In genomic region chr1:204398197-204399125, GRCh38 we compare ENCODE assay signal across 8 cellular contexts. TPM values are rescaled to one million over a fixed set of nuclear protein-coding genes. Genes with fewer than 3 reads are reported as not detected.
DNase-seq lines count a peak whose midpoint lies in the region; ATAC-seq, FAIRE-seq and TF ChIP-seq lines count a peak whose summit lies in the region.

No MANE protein-coding gene starts in this region.

- no peaks in the 10 kb centered on the region for H3K9me1 ChIP-seq in endothelial cell of umbilical vein (replicated peaks; ENCODE audit: control insufficient read depth, extremely low read depth, insufficient read depth, low read length)

- H3K4me1 Mint-ChIP-seq in activated CD4-positive, alpha-beta T cell treated with anti-CD3 and anti-CD28 coated beads, Interleukin-2, amount 10 ng/mL, durations not matched to agents 7 days and 5 days: peaks cover 5% of the 10 kb centered on the region
- no peaks in the 10 kb centered on the region for H3K4me1 Mint-ChIP-seq in type B pancreatic cell (ENCODE audit: unreplicated experiment)

- H3K9me3 Mint-ChIP-seq in activated CD4-positive, alpha-beta T cell treated with anti-CD3 and anti-CD28 coated beads, Interleukin-2, amount 10 ng/mL, durations not matched to agents 7 days and 5 days: no peaks in the 10 kb centered on the region
- no peaks in the 10 kb centered on the region for H3K9me3 Mint-ChIP-seq in type B pancreatic cell

- peak overlapping the region; percentile 66 for H3K27ac Mint-ChIP-seq in activated CD4-positive, alpha-beta T cell treated with anti-CD3 and anti-CD28 coated beads, Interleukin-2, amount 10 ng/mL, durations not matched to agents 7 days and 5 days
- peak overlapping the region; percentile 79 for H3K27ac Mint-ChIP-seq in type B pancreatic cell

- BruUV-seq in endothelial cell of umbilical vein (replicated peaks; lab: Mats Ljungman, UMichigan): no TSS peak

- no peaks in the 10 kb centered on the region for H4K20me1 ChIP-seq in endothelial cell of umbilical vein (replicated peaks; ENCODE audit: control insufficient read depth, extremely low read depth, insufficient read depth, low read length)

- H3K4me2 ChIP-seq in endothelial cell of umbilical vein (ENCODE audit: insufficient read depth, low read length): no peak overlapping the region

- POLR2A ChIA-PET in activated CD4-positive, alpha-beta T cell treated with anti-CD3 and anti-CD28 coated beads, Interleukin-2, amount 10 ng/mL, durations not matched to agents 7 days and 5 days (lab: Charles Lee): no interaction called here
- POLR2A ChIA-PET in endothelial cell of umbilical vein (lab: Charles Lee): interaction anchor here (0.9 to 1.5 kb wide), 4 partner anchors 13 to 31 kb away, joined by 3 to 4 read pairs (median 4); no protein-coding TSS in a partner anchor

- no peak for TF ChIP-seq POLR2A in endothelial cell of umbilical vein (IDR thresholded peaks at IDR 0.05; ENCODE audit: low read depth, low read length)

- peak; percentile 27 for DNase-seq in HS-27A (ENCODE audit: low read depth)
- DNase-seq in NCI-H526 treated with DMSO at 0.1 percent for 48 hours (lab: John Stamatoyannopoulos, UW): peak; percentile 81
- DNase-seq in activated CD4-positive, alpha-beta T cell treated with anti-CD3 and anti-CD28 coated beads, Interleukin-2, amount 10 ng/mL, durations not matched to agents 7 days and 5 days: peak; percentile 73
- peak; percentile 80 for DNase-seq in endothelial cell of umbilical vein (ENCODE audit: low read depth, low spot score)
- DNase-seq in middle frontal gyrus (ENCODE audit: extremely low spot score, low spot score): peak; percentile 24
- no peak for DNase-seq in type B pancreatic cell (ENCODE audit: extremely low spot score, unreplicated experiment)

- no peak overlapping the region for H3K4me3 Mint-ChIP-seq in activated CD4-positive, alpha-beta T cell treated with anti-CD3 and anti-CD28 coated beads, Interleukin-2, amount 10 ng/mL, durations not matched to agents 7 days and 5 days
- H3K4me3 Mint-ChIP-seq in type B pancreatic cell: no peak overlapping the region

- H3K27me3 Mint-ChIP-seq in activated CD4-positive, alpha-beta T cell treated with anti-CD3 and anti-CD28 coated beads, Interleukin-2, amount 10 ng/mL, durations not matched to agents 7 days and 5 days: no peaks in the 10 kb centered on the region
- no peaks in the 10 kb centered on the region for H3K27me3 Mint-ChIP-seq in type B pancreatic cell

- intact Hi-C loops in endothelial cell of umbilical vein (cut with micrococcal nuclease): loop anchor here (1.0 to 2.0 kb wide), 7 partner anchors 10 to 236 kb away; no protein-coding TSS in a partner anchor

- H3K4me3 ChIP-seq in endothelial cell of umbilical vein (replicated peaks in 1 of 3; ENCODE audit: insufficient read depth in 1 of 3, low read depth in 1 of 3, low read length in 3 of 3): no peak overlapping the region

- H3K36me3 ChIP-seq in endothelial cell of umbilical vein (ENCODE audit: control insufficient read depth in 2 of 2, extremely low read depth in 1 of 2, insufficient read depth in 2 of 2, low read length in 2 of 2): peaks cover 2 to 4% of the 10 kb centered on the region in 2 experiments

- dilution Hi-C loops in endothelial cell of umbilical vein (cut with MboI; ENCODE audit: extremely low pct_ligation_motif_present, low sequenced_read_pairs): no loop called here

- peak; percentile 82 for FAIRE-seq in endothelial cell of umbilical vein (lab: Jason Lieb, UNC)

- H3K9me3 ChIP-seq in endothelial cell of umbilical vein (replicated peaks; ENCODE audit: control insufficient read depth, insufficient read depth, low read length): no peaks in the 10 kb centered on the region

- peak; percentile 94 for TF ChIP-seq CTCF in C4-2B (conservative IDR thresholded peaks at IDR 0.05)
- peak; percentile 80 to 86 for TF ChIP-seq CTCF in endothelial cell of umbilical vein (IDR thresholded peaks at IDR 0.05; ENCODE audit: extremely low read depth in 1 of 2, insufficient read depth in 1 of 2, low read depth in 1 of 2, low read length in 2 of 2)
- peak; percentile 90 for TF ChIP-seq CTCF in type B pancreatic cell (conservative IDR thresholded peaks at IDR 0.05)

- no peak overlapping the region for H3K9ac ChIP-seq in endothelial cell of umbilical vein (replicated peaks; ENCODE audit: extremely low read depth, insufficient read depth, low read length)

- peaks cover 45% of the 10 kb centered on the region for H3K36me3 Mint-ChIP-seq in activated CD4-positive, alpha-beta T cell treated with anti-CD3 and anti-CD28 coated beads, Interleukin-2, amount 10 ng/mL, durations not matched to agents 7 days and 5 days (ENCODE audit: low read depth)
- H3K36me3 Mint-ChIP-seq in type B pancreatic cell: peaks cover 10% of the 10 kb centered on the region

- H3K27me3 ChIP-seq in endothelial cell of umbilical vein (ENCODE audit: control insufficient read depth in 2 of 2, insufficient read depth in 2 of 2, low read length in 2 of 2): no peaks in the 10 kb centered on the region

- CTCF ChIA-PET in activated CD4-positive, alpha-beta T cell treated with anti-CD3 and anti-CD28 coated beads, Interleukin-2, amount 10 ng/mL, durations not matched to agents 7 days and 5 days (lab: Charles Lee): interaction anchor here (0.6 to 2.6 kb wide), 31 partner anchors 9 to 409 kb away, joined by 3 to 16 read pairs (median 4); partner anchors contain the start of gene MDM4
- CTCF ChIA-PET in endothelial cell of umbilical vein (lab: Charles Lee): interaction anchor here (0.6 to 3.8 kb wide), 80 partner anchors 9 to 550 kb away, joined by 3 to 164 read pairs (median 4); partner anchors contain the start of genes ETNK2, GOLT1A, MDM4 and PIK3C2B

- H3K27ac ChIP-seq in C4-2B (0 out of 2 replicates have a peak overlapping the region, but pooled peaks have one; percentile 1), endothelial cell of umbilical vein (ENCODE audit: insufficient read depth, low read depth, low read length) (no peak overlapping the region)

- peak; percentile 75 for ATAC-seq in GM19025 (IDR thresholded peaks at IDR 0.05; ENCODE audit: low read depth, unreplicated experiment)

- peaks cover 5% of the 10 kb centered on the region for H3K79me2 ChIP-seq in endothelial cell of umbilical vein (ENCODE audit: control insufficient read depth, insufficient read depth, low read length)

- no peak overlapping the region for H2AFZ ChIP-seq in endothelial cell of umbilical vein (ENCODE audit: low read depth, low read length)

- H3K4me1 ChIP-seq in endothelial cell of umbilical vein (ENCODE audit: control insufficient read depth, extremely low read depth, insufficient read depth, low read length): no peaks in the 10 kb centered on the region

TF ChIP-seq in endothelial cell of umbilical vein, 7 proteins besides CTCF, POLR2A, EP300 and RAD21:
- no peak for TF ChIP-seq MAX (IDR thresholded peaks at IDR 0.05; ENCODE audit: insufficient read depth, insufficient read length)
- TF ChIP-seq JUN (IDR thresholded peaks at IDR 0.05; ENCODE audit: borderline replicate concordance, insufficient read depth, insufficient read length, low read depth): no peak

RNA-seq across cellular contexts. Expression of gene PPP1R15B, which starts 13.2 kb away (rescaled TPM):
- total RNA-seq in activated CD4-positive, alpha-beta T cell treated with anti-CD3 and anti-CD28 coated beads, Interleukin-2, amount 10 ng/mL, durations not matched to agents 7 days and 5 days: 10 to 100 TPM; 62.5 to 70.6 TPM
- total RNA-seq in endothelial cell of umbilical vein (39.8 and 41.7 TPM in 2 replicates), type B pancreatic cell (ENCODE audit: low replicate concordance) (43.3 and 48.9 TPM in 2 replicates)
- polyA plus RNA-seq in endothelial cell of umbilical vein: 15.4 and 16.8 TPM in 2 replicates
- polyA plus RNA-seq in endothelial cell of umbilical vein (2011; cell fraction: cytosol; rRNA removed): 17.9 and 19.4 TPM in 2 replicates
- 19.4 and 23.4 TPM in 2 replicates for polyA plus RNA-seq in endothelial cell of umbilical vein (2011; cell fraction: nucleus; rRNA removed)
- polyA plus RNA-seq in endothelial cell of umbilical vein (2012): 13.3 and 19.0 TPM in 2 replicates
- polyA minus RNA-seq in endothelial cell of umbilical vein: 38.0 and 39.1 TPM in 2 replicates
- 107 TPM for polyA minus RNA-seq in endothelial cell of umbilical vein (2011; cell fraction: cytosol; rRNA and poly(A)+ RNA removed)
- polyA minus RNA-seq in endothelial cell of umbilical vein (2011; cell fraction: nucleus; rRNA and poly(A)+ RNA removed): 47.6 and 55.9 TPM in 2 replicates

RNA-seq across cellular contexts. Expression of gene PLEKHA6, which starts 38.7 kb away (rescaled TPM):
- not detected for total RNA-seq in activated CD4-positive, alpha-beta T cell treated with anti-CD3 and anti-CD28 coated beads, Interleukin-2, amount 10 ng/mL, durations not matched to agents 7 days and 5 days
- 11.5 and 15.0 TPM in 2 replicates for total RNA-seq in endothelial cell of umbilical vein
- polyA plus RNA-seq in endothelial cell of umbilical vein: 2.1 and 2.4 TPM in 2 replicates
- 2.5 and 3.3 TPM in 2 replicates for polyA plus RNA-seq in endothelial cell of umbilical vein (2011; cell fraction: cytosol; rRNA removed)
- 9.7 and 12.6 TPM in 2 replicates for polyA plus RNA-seq in endothelial cell of umbilical vein (2011; cell fraction: nucleus; rRNA removed)
- 2.6 and 4.6 TPM in 2 replicates for polyA plus RNA-seq in endothelial cell of umbilical vein (2012)
- 3.9 and 4.1 TPM in 2 replicates for polyA minus RNA-seq in endothelial cell of umbilical vein
- polyA minus RNA-seq in endothelial cell of umbilical vein (2011; cell fraction: cytosol; rRNA and poly(A)+ RNA removed): 8.0 TPM
- polyA minus RNA-seq in endothelial cell of umbilical vein (2011; cell fraction: nucleus; rRNA and poly(A)+ RNA removed): 6.6 and 8.8 TPM in 2 replicates
- 37.8 and 63.1 TPM in 2 replicates for total RNA-seq in type B pancreatic cell (ENCODE audit: low replicate concordance)

Comparison
In these comparisons a context has a peak if more than half of its experiments do, and no peak if none do; other contexts are left out.
1. RNA of gene PLEKHA6, which starts 38.7 kb away (total RNA-seq): 37.8 to 63.1 TPM in type B pancreatic cell and 11.5 to 15.0 TPM in endothelial cell of umbilical vein; not detected in activated CD4-positive, alpha-beta T cell treated with anti-CD3 and anti-CD28 coated beads, Interleukin-2, amount 10 ng/mL, durations not matched to agents 7 days and 5 days; every median in the first group is over 10 times any median in the second.
2. Peak in every context shown above with its lines, with median percentiles within 50 percentile points of each other: CTCF ChIP-seq.